ENCODE assay signal across 8 cellular contexts in genomic region chr17:59844884-59845594, GRCh38. TPM values are rescaled to one million over a fixed set of nuclear protein-coding genes. Genes with fewer than 3 reads are reported as not detected.
DNase-seq lines count a peak whose midpoint lies in the region; ATAC-seq and TF ChIP-seq lines count a peak whose summit lies in the region.

No MANE protein-coding gene starts in this region.

- peak overlapping the region; percentile 29 for H2BK120ac ChIP-seq in IMR-90 (ENCODE audit: low read depth, low read length)

- H3K36me3 Mint-ChIP-seq in mesothelial cell of epicardium = peaks cover 23% of the 10 kb centered on the region

- peaks cover 0 to 40% (median 8%) of the 10 kb centered on the region in 11 experiments; a peak in 9 of 22 replicates for H4K20me1 ChIP-seq in BLaER1 treated with 17β-estradiol and CSF1 and Interleukin-3, amounts not matched to agents 10 nM and 100 nM
- peaks cover 41% of the 10 kb centered on the region; the same call in 1 of the 2 replicates for H4K20me1 ChIP-seq in IMR-90 (ENCODE audit: insufficient read depth, low read length)

- no peak overlapping the region for H2AK9ac ChIP-seq in IMR-90 (replicated peaks; ENCODE audit: low read depth, low read length, poor library complexity)

- H3K14ac ChIP-seq in IMR-90 (replicated peaks; ENCODE audit: low read depth, low read length) = peak overlapping the region; percentile 24

- POLR2A ChIA-PET in IMR-90 (lab: Charles Lee; ENCODE audit: unreplicated experiment) = interaction anchor here (0.7 to 2.2 kb wide), 2 partner anchors 91 to 92 kb away, joined by 3 to 28 read pairs; no protein-coding TSS in a partner anchor

- peaks cover 0 to 2% (median 0%) of the 10 kb centered on the region in 11 experiments; a peak in 2 of 22 replicates for H3K9me3 ChIP-seq in BLaER1 treated with 17β-estradiol and CSF1 and Interleukin-3, amounts not matched to agents 10 nM and 100 nM (replicated peaks in 1 of 11)
- H3K9me3 ChIP-seq in IMR-90 (ENCODE audit: control insufficient read depth, insufficient read depth, low read length) = no peaks in the 10 kb centered on the region

- CTCF ChIA-PET in IMR-90 (lab: Yijun Ruan, JAX) = interaction anchor here (0.6 kb wide), 1 partner anchor 98 kb away, joined by 5 read pairs; no protein-coding TSS in a partner anchor

- no CpG with 5 or more reads among the region's 3 CpGs for WGBS in IMR-90 (ENCODE audit: extremely low coverage in 2 of 2, insufficient read length in 1 of 2), 2 experiments

- peak overlapping the region; percentile 32 to 91 (median 60); a peak in 20 of 22 replicates for H3K4me2 ChIP-seq in BLaER1 treated with 17β-estradiol and CSF1 and Interleukin-3, amounts not matched to agents 10 nM and 100 nM
- H3K4me2 ChIP-seq in IMR-90 (ENCODE audit: low read depth, low read length) = peak overlapping the region; percentile 50; the same call in 1 of the 2 replicates

- H2BK5ac ChIP-seq in IMR-90 (ENCODE audit: low read depth, low read length, poor library complexity, severe bottlenecking) = peak overlapping the region; percentile 79

- TF ChIP-seq CTCF in IMR-90 (conservative IDR thresholded peaks at IDR 0.05; ENCODE audit: low read depth, low read length) = no peak
- no peak for TF ChIP-seq CTCF in mesothelial cell of epicardium (IDR thresholded peaks at IDR 0.05; ENCODE audit: unreplicated experiment)

- in situ Hi-C loops in IMR-90 (cut with MboI; ENCODE audit: low sequenced_read_pairs) = no loop called here

- peak overlapping the region; percentile 10; the same call in 1 of the 3 replicates for H2BK15ac ChIP-seq in IMR-90 (ENCODE audit: low read depth, low read length)

- peaks cover 13 to 31% (median 23%) of the 10 kb centered on the region in 11 experiments for H3K36me3 ChIP-seq in BLaER1 treated with 17β-estradiol and CSF1 and Interleukin-3, amounts not matched to agents 10 nM and 100 nM
- H3K36me3 ChIP-seq in IMR-90 (ENCODE audit: control insufficient read depth, insufficient read depth, low read length) = peaks cover 17% of the 10 kb centered on the region

- no peaks in the 10 kb centered on the region for H3K27me3 Mint-ChIP-seq in mesothelial cell of epicardium (ENCODE audit: low read depth)

- H2AK5ac ChIP-seq in IMR-90 (ENCODE audit: low read depth, low read length) = peak overlapping the region; percentile 72; the same call in 1 of the 2 replicates

- no TSS peak for BruUV-seq in IMR-90 (replicated peaks; lab: Mats Ljungman, UMichigan)

- H4K5ac ChIP-seq in IMR-90 (ENCODE audit: low read depth, low read length) = peak overlapping the region; percentile 63

- H3K4me1 Mint-ChIP-seq in mesothelial cell of epicardium = peaks cover 67% of the 10 kb centered on the region

- H3K79me1 ChIP-seq in IMR-90 (ENCODE audit: low read depth in 1 of 2, low read length in 2 of 2) = peaks cover 0 to 6% of the 10 kb centered on the region in 2 experiments; a peak in 1 of 4 replicates

- peaks cover 40 to 73% (median 60%) of the 10 kb centered on the region in 10 experiments for H3K4me1 ChIP-seq in BLaER1 treated with 17β-estradiol and CSF1 and Interleukin-3, amounts not matched to agents 10 nM and 100 nM
- peaks cover 16% of the 10 kb centered on the region for H3K4me1 ChIP-seq in IMR-90 (ENCODE audit: control insufficient read depth, insufficient read depth, low read length)

- intact Hi-C loops in IMR-90 (cut with micrococcal nuclease) = loop anchor here (1.0 to 5.0 kb wide), 2 partner anchors 14 to 138 kb away; partner anchors contain the start of genes PTRH2 and VMP1

- H3K27me3 ChIP-seq in BLaER1 treated with 17β-estradiol and CSF1 and Interleukin-3, amounts not matched to agents 10 nM and 100 nM = no peaks in the 10 kb centered on the region
- no peaks in the 10 kb centered on the region for H3K27me3 ChIP-seq in IMR-90 (ENCODE audit: control insufficient read depth, insufficient read depth, low read length)

- TF ChIP-seq POLR2A in IMR-90 (IDR thresholded peaks at IDR 0.05; ENCODE audit: low read depth, low read length) = peak; percentile 55; the same call in 1 of the 2 replicates

- peak; percentile 70 for DNase-seq in IMR-90
- DNase-seq in astrocyte of the hippocampus (ENCODE audit: low read depth, low spot score) = peak; percentile 86
- no peak for DNase-seq in mesothelial cell of epicardium (ENCODE audit: low spot score in 2 of 2, unreplicated experiment in 2 of 2)
- no peak for DNase-seq in activated CD4-positive, CD25-positive, alpha-beta regulatory T cell treated with anti-CD3 and anti-CD28 coated beads, Interleukin-2, amount 50 U/mL, for 72 hours

- H3K4me3 Mint-ChIP-seq in mesothelial cell of epicardium = no peak overlapping the region

- H3K9ac ChIP-seq in BLaER1 treated with 17β-estradiol and CSF1 and Interleukin-3, amounts not matched to agents 10 nM and 100 nM = peak overlapping the region in 6 of 11 experiments; percentile 35 to 72 (median 51); a peak in 8 of 22 replicates
- peak overlapping the region; percentile 17; the same call in 1 of the 2 replicates for H3K9ac ChIP-seq in IMR-90 (ENCODE audit: low read depth, low read length)

- dilution Hi-C loops in IMR-90 (cut with HindIII; ENCODE audit: low sequenced_read_pairs, unreplicated experiment) = no loop called here

- H4K8ac ChIP-seq in IMR-90 (ENCODE audit: low read depth in 2 of 2, low read length in 2 of 2) = peak overlapping the region; percentile 4 to 51; a peak in 3 of 4 replicates

- H4K91ac ChIP-seq in IMR-90 (ENCODE audit: insufficient read depth, low read depth, low read length) = peak overlapping the region; percentile 53

- H3K4me3 ChIP-seq in BLaER1 treated with 17β-estradiol and CSF1 and Interleukin-3, amounts not matched to agents 10 nM and 100 nM = no peak overlapping the region
- no peak overlapping the region for H3K4me3 ChIP-seq in IMR-90 (ENCODE audit: insufficient read depth, low read depth, low read length)

- peak overlapping the region; percentile 89 for H3K27ac Mint-ChIP-seq in mesothelial cell of epicardium

- peak overlapping the region; percentile 48 to 100 (median 79); a peak in 19 of 22 replicates for H3K27ac ChIP-seq in BLaER1 treated with 17β-estradiol and CSF1 and Interleukin-3, amounts not matched to agents 10 nM and 100 nM
- H3K27ac ChIP-seq in IMR-90 (ENCODE audit: insufficient read depth, low read length) = peak overlapping the region; percentile 76

- H2BK20ac ChIP-seq in IMR-90 (ENCODE audit: low read depth, low read length) = peak overlapping the region; percentile 57; the same call in 1 of the 2 replicates

- H3K56ac ChIP-seq in IMR-90 (ENCODE audit: extremely low read depth, insufficient read depth, low read length) = no peak overlapping the region

- peak overlapping the region; percentile 68 for H3K18ac ChIP-seq in IMR-90 (ENCODE audit: low read depth, low read length)

- peak overlapping the region; percentile 18; the same call in 1 of the 2 replicates for H3K23ac ChIP-seq in IMR-90 (ENCODE audit: low read depth, low read length)

- peaks cover 11% of the 10 kb centered on the region for H3K9me1 ChIP-seq in IMR-90 (ENCODE audit: insufficient read depth, low read length)

- 0 out of 2 replicates have a peak, but pooled peaks have one; percentile 0 for ATAC-seq in IMR-90 (ENCODE audit: low read depth)
- no peak for ATAC-seq in GM18907 (IDR thresholded peaks at IDR 0.05; ENCODE audit: unreplicated experiment)
- no peak for ATAC-seq in esophagus mucosa
- ATAC-seq in HG03432 (IDR thresholded peaks at IDR 0.05; ENCODE audit: unreplicated experiment) = no peak

- no peak for TF ChIP-seq RAD21 in IMR-90 (IDR thresholded peaks at IDR 0.05; ENCODE audit: low read length)

- H3K4ac ChIP-seq in IMR-90 (ENCODE audit: low read depth, low read length) = peak overlapping the region; percentile 70

- H2AFZ ChIP-seq in IMR-90 (replicated peaks; ENCODE audit: low read length, poor library complexity) = no peak overlapping the region

- H3K9me3 Mint-ChIP-seq in mesothelial cell of epicardium = no peaks in the 10 kb centered on the region

TF ChIP-seq in IMR-90, 13 proteins besides CTCF, POLR2A, EP300 and RAD21:
- TF ChIP-seq NFE2L2 (IDR thresholded peaks at IDR 0.05; ENCODE audit: low read depth, low read length) (no peak), USF2 (IDR thresholded peaks at IDR 0.05; ENCODE audit: low read depth, low read length) (no peak)

RNA-seq across cellular contexts. Expression of gene TUBD1, which starts 47.7 kb away (rescaled TPM):
- 4.4 and 4.7 TPM in 2 replicates for total RNA-seq in IMR-90 (2012; rRNA removed)
- 2.2 TPM in 2 replicates for polyA plus RNA-seq in IMR-90 (2012; rRNA removed)
- polyA plus RNA-seq in IMR-90 (2012; cell fraction: cytosol; rRNA removed) = 0.58 and 1.1 TPM in 2 replicates
- polyA plus RNA-seq in IMR-90 (2012; cell fraction: nucleus; rRNA removed; ENCODE audit: low replicate concordance) = 0.90 and 3.7 TPM in 2 replicates
- 10.5 to 13.9 TPM (median 13.0 TPM) in 3 replicates for total RNA-seq in mesothelial cell of epicardium
- total RNA-seq in esophagus mucosa = 12.5 TPM

RNA-seq across cellular contexts. Expression of gene RPS6KB1, which starts 47.9 kb away (rescaled TPM):
- total RNA-seq in IMR-90 (2012; rRNA removed) = 18.9 and 20.3 TPM in 2 replicates
- polyA plus RNA-seq in IMR-90 (2012; rRNA removed) = 9.7 and 11.7 TPM in 2 replicates
- 1.5 and 1.8 TPM in 2 replicates for polyA plus RNA-seq in IMR-90 (2012; cell fraction: cytosol; rRNA removed)
- polyA plus RNA-seq in IMR-90 (2012; cell fraction: nucleus; rRNA removed; ENCODE audit: low replicate concordance) = 1.9 and 12.3 TPM in 2 replicates
- 42.3 to 49.9 TPM (median 42.8 TPM) in 3 replicates for total RNA-seq in mesothelial cell of epicardium
- total RNA-seq in esophagus mucosa = 36.6 TPM

Comparison
In these comparisons a context has a peak if more than half of its experiments do, and no peak if none do; other contexts are left out.
1. DNase-seq: peak in IMR-90 (single experiment) and astrocyte of the hippocampus (single experiment); none in mesothelial cell of epicardium (0 of 2) and activated CD4-positive, CD25-positive, alpha-beta regulatory T cell treated with anti-CD3 and anti-CD28 coated beads, Interleukin-2, amount 50 U/mL, for 72 hours (single experiment).